14 cellular contexts compared by ENCODE assay signal in the genomic region with DNA sequence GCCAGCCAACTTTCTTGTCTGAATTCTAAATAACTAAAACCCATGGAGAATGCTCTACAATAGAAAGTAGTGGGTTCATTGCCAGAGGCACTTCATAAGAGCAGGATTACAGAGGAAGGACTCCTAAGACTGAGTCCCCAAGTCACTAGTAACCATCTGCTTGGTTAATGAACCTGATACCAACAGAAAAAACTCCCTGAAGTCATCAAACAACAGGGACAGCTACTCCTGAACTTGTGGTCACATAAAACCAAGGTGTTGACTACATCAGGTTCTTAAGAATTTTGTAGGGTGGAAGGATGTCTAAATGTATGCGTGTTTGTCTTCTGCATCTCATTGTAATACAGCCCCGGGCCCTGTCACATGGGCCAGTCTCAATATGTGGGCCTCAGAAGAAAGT.
"Had no signal": no experiment of that assay in that cellular context is flagged by ENCODE, and none has a peak within 500 bp of the region (broad histone marks: within the 10 kb centered on the region; RNA-seq: fewer than 3 reads in every experiment).

No MANE protein-coding gene starts in this region.

- H3K9me3 Mint-ChIP-seq: activated naive CD4-positive, alpha-beta T cell treated with anti-CD3 and anti-CD28 coated beads for 36 hours had no signal

- H3K4me3 Mint-ChIP-seq: activated naive CD4-positive, alpha-beta T cell treated with anti-CD3 and anti-CD28 coated beads for 36 hours; endodermal cell; immature natural killer cell; nephron progenitor cell had no signal

- H3K27ac Mint-ChIP-seq: activated naive CD4-positive, alpha-beta T cell treated with anti-CD3 and anti-CD28 coated beads for 36 hours; endodermal cell; immature natural killer cell; nephron progenitor cell had no signal

- DNase-seq: activated CD4-positive, CD25-positive, alpha-beta regulatory T cell; activated naive CD4-positive, alpha-beta T cell treated with anti-CD3 and anti-CD28 coated beads for 36 hours; adrenal gland; dorsolateral prefrontal cortex; endodermal cell; gastrocnemius medialis; heart left ventricle; immature natural killer cell; lower lobe of right lung; nephron progenitor cell; occipital lobe; right cardiac atrium; small intestine; transverse colon had no signal

- H3K4me1 Mint-ChIP-seq: immature natural killer cell had no signal

- H3K36me3 Mint-ChIP-seq: immature natural killer cell had no signal

- ATAC-seq: gastrocnemius medialis, lower lobe of right lung had no signal
